Comparison of ENCODE assay signal across 1 cellular context in genomic region chr22:27990879-27991278, GRCh38.
TF ChIP-seq lines count a peak whose summit lies in the region.

No MANE protein-coding gene starts in this region.

TF ChIP-seq in K562, 482 proteins besides CTCF, POLR2A, EP300 and RAD21 (continued from another document):
- TF ChIP-seq RREB1 (CRISPR knock-in tag; IDR thresholded peaks at IDR 0.05), result no peak
- TF ChIP-seq, protein P1, sequence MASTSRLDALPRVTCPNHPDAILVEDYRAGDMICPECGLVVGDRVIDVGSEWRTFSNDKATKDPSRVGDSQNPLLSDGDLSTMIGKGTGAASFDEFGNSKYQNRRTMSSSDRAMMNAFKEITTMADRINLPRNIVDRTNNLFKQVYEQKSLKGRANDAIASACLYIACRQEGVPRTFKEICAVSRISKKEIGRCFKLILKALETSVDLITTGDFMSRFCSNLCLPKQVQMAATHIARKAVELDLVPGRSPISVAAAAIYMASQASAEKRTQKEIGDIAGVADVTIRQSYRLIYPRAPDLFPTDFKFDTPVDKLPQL (IDR thresholded peaks at IDR 0.05; ENCODE audit: extremely low read depth, insufficient read length), result no peak
- no peak for TF ChIP-seq ZNF57 (CRISPR knock-in tag; IDR thresholded peaks at IDR 0.05)
- no peak for TF ChIP-seq IFI16 (CRISPR knock-in tag; IDR thresholded peaks at IDR 0.05)
- no peak for TF ChIP-seq RAD51 (IDR thresholded peaks at IDR 0.05; ENCODE audit: borderline replicate concordance, low read depth)
- no peak for TF ChIP-seq PRDM10 (IDR thresholded peaks at IDR 0.05; ENCODE audit: partially characterized antibody)
- TF ChIP-seq HDGF (IDR thresholded peaks at IDR 0.05), result 0 out of 2 replicates have a peak, but pooled peaks have one; percentile 34
- no peak for TF ChIP-seq SMC3 (conservative IDR thresholded peaks at IDR 0.05; ENCODE audit: insufficient read depth, low read depth, low read length)
- TF ChIP-seq, protein P2, sequence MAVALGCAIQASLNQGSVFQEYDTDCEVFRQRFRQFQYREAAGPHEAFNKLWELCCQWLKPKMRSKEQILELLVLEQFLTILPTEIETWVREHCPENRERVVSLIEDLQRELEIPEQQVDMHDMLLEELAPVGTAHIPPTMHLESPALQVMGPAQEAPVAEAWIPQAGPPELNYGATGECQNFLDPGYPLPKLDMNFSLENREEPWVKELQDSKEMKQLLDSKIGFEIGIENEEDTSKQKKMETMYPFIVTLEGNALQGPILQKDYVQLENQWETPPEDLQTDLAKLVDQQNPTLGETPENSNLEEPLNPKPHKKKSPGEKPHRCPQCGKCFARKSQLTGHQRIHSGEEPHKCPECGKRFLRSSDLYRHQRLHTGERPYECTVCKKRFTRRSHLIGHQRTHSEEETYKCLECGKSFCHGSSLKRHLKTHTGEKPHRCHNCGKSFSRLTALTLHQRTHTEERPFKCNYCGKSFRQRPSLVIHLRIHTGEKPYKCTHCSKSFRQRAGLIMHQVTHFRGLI (CRISPR knock-in tag; IDR thresholded peaks at IDR 0.05), result no peak
- TF ChIP-seq ZFP1 (CRISPR knock-in tag; IDR thresholded peaks at IDR 0.05), result no peak
- TF ChIP-seq POLR3A (IDR thresholded peaks at IDR 0.05; ENCODE audit: borderline replicate concordance, extremely low read depth, insufficient read depth, insufficient read length), result no peak
